10 cellular contexts compared by ENCODE assay signal in the genomic region with DNA sequence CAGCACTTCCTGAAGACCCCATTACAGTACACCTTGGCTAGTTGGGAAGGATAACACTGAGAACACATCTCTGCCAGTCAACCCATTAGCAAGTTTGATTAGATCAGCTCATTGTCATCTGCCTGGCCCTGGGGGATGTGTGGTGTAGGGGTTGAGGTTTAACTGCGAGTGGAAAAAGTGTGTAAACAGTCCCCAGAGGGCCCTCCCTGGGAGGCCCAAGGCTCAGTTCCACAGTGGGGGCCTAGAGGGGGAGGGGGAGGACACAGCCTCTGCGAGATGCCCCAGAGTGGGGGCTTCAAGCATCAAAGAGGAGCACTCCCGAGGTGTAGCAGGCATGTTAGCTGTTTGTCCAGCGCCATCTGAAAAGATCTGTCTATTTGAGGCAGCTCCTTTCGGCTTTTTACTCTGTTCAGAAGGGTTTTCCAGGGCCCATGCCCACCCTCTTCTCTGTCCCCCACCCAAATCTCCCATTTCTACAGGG. TPM values are rescaled to one million over a fixed set of nuclear protein-coding genes. Genes with fewer than 3 reads are reported as not detected.
DNase-seq lines count a peak whose midpoint lies in the region; ATAC-seq and TF ChIP-seq lines count a peak whose summit lies in the region.
"Had no signal": no experiment of that assay in that cellular context is flagged by ENCODE, and none has a peak within 500 bp of the region (broad histone marks: within the 10 kb centered on the region; RNA-seq: fewer than 3 reads in every experiment).

No MANE protein-coding gene starts in this region.

- no CpG with 5 or more reads among the region's 5 CpGs for WGBS in neuronal stem cell (ENCODE audit: extremely low coverage in 2 of 2, insufficient read length in 2 of 2, insufficient replicate concordance in 1 of 2), 2 donors
- 67 to 92% methylated on average over 5 of the region's 5 CpGs for WGBS in testis, 2 donors

- no peak overlapping the region for H3K4ac ChIP-seq in neuronal stem cell (ENCODE audit: low read length)

- H3K27ac ChIP-seq in KOPT-K1 (ENCODE audit: low read depth, low read length, poor library complexity, severe bottlenecking) (peak overlapping the region; percentile 93), neuronal stem cell (replicated peaks; ENCODE audit: low read length) (no peak overlapping the region), testis (no peak overlapping the region)

- peak overlapping the region; percentile 82 for H3K27ac Mint-ChIP-seq in activated T-helper 2 cell treated with anti-CD3 and anti-CD28 coated beads, Interferon-gamma antibody, Interleukin-2, Interleukin-4, amounts not matched to agents 10 μg/mL and 5 μg/mL and 100 μg/mL, durations not matched to agents 14 hours and 24 hours and 36 hours

- no peaks in the 10 kb centered on the region for H3K9me3 Mint-ChIP-seq in activated T-helper 2 cell treated with anti-CD3 and anti-CD28 coated beads, Interferon-gamma antibody, Interleukin-2, Interleukin-4, amounts not matched to agents 10 μg/mL and 5 μg/mL and 100 μg/mL, durations not matched to agents 14 hours and 24 hours and 36 hours

- H4K91ac ChIP-seq in neuronal stem cell (ENCODE audit: low read depth, low read length, poor library complexity) = no peak overlapping the region

- H3K36me3 Mint-ChIP-seq in activated T-helper 2 cell treated with anti-CD3 and anti-CD28 coated beads, Interferon-gamma antibody, Interleukin-2, Interleukin-4, amounts not matched to agents 10 μg/mL and 5 μg/mL and 100 μg/mL, durations not matched to agents 14 hours and 24 hours and 36 hours (ENCODE audit: low read depth) = no peaks in the 10 kb centered on the region

- no peaks in the 10 kb centered on the region for H3K27me3 Mint-ChIP-seq in activated T-helper 2 cell treated with anti-CD3 and anti-CD28 coated beads, Interferon-gamma antibody, Interleukin-2, Interleukin-4, amounts not matched to agents 10 μg/mL and 5 μg/mL and 100 μg/mL, durations not matched to agents 14 hours and 24 hours and 36 hours (ENCODE audit: low read depth)

- H3K4me2 ChIP-seq in neuronal stem cell (ENCODE audit: insufficient read depth, low read length, poor library complexity, severe bottlenecking) = no peak overlapping the region

- H3K4me1 ChIP-seq in neuronal stem cell (ENCODE audit: control insufficient read depth in 2 of 2, insufficient read depth in 1 of 2, low read depth in 1 of 2, low read length in 2 of 2) (peaks cover 7 to 20% of the 10 kb centered on the region in 2 donors), testis (peaks cover 26% of the 10 kb centered on the region)

- H3K9me3 ChIP-seq in KOPT-K1 (ENCODE audit: insufficient read depth, low read length, poor library complexity, severe bottlenecking) (no peaks in the 10 kb centered on the region), neuronal stem cell (replicated peaks in 1 of 2; ENCODE audit: control insufficient read depth in 2 of 2, insufficient read depth in 1 of 2, low read depth in 1 of 2, low read length in 2 of 2) (no peaks in the 10 kb centered on the region), testis (no peaks in the 10 kb centered on the region)
- H3K9me3 ChIP-seq: upper lobe of left lung had no signal

- peak; percentile 56 for DNase-seq in activated T-helper 2 cell treated with anti-CD3 and anti-CD28 coated beads, Interferon-gamma antibody, Interleukin-2, Interleukin-4, amounts not matched to agents 10 μg/mL and 5 μg/mL and 100 μg/mL, durations not matched to agents 14 hours and 24 hours and 36 hours (ENCODE audit: low spot score)
- DNase-seq in neuronal stem cell (ENCODE audit: low spot score) (no peak), cerebellar nuclear complex (lab: John Stamatoyannopoulos, UW) (no peak), testis (no peak), MV-4-11 (lab: John Stamatoyannopoulos, UW) (no peak), SK-N-DZ (ENCODE audit: low spot score) (no peak)

- H2BK12ac ChIP-seq in neuronal stem cell (ENCODE audit: low read length) = peak overlapping the region; percentile 36

- H3K27me3 ChIP-seq in neuronal stem cell (ENCODE audit: control insufficient read depth in 3 of 3, insufficient read depth in 3 of 3, low read depth in 1 of 3, low read length in 3 of 3) (no peaks in the 10 kb centered on the region), testis (no peaks in the 10 kb centered on the region)
- H3K27me3 ChIP-seq: upper lobe of left lung had no signal

- peak overlapping the region; percentile 44 for H2BK15ac ChIP-seq in neuronal stem cell (ENCODE audit: low read length)

- no peak overlapping the region for H2BK5ac ChIP-seq in neuronal stem cell (ENCODE audit: low read length)

- TF ChIP-seq POLR2A in testis (IDR thresholded peaks at IDR 0.05) = no peak

- peak overlapping the region; percentile 88 for H2AFZ ChIP-seq in neuronal stem cell (ENCODE audit: low read length)

- H2BK120ac ChIP-seq in neuronal stem cell (ENCODE audit: low read depth, low read length) = no peak overlapping the region

- peaks cover 2% of the 10 kb centered on the region for H3K79me1 ChIP-seq in neuronal stem cell (ENCODE audit: low read depth, low read length)

- H3K4me1 Mint-ChIP-seq in activated T-helper 2 cell treated with anti-CD3 and anti-CD28 coated beads, Interferon-gamma antibody, Interleukin-2, Interleukin-4, amounts not matched to agents 10 μg/mL and 5 μg/mL and 100 μg/mL, durations not matched to agents 14 hours and 24 hours and 36 hours (ENCODE audit: low read depth) = peaks cover 43% of the 10 kb centered on the region

- H3K36me3 ChIP-seq in KOPT-K1 (ENCODE audit: insufficient read depth, low read length) (no peaks in the 10 kb centered on the region), neuronal stem cell (replicated peaks in 1 of 2; ENCODE audit: control insufficient read depth in 2 of 2, insufficient read depth in 2 of 2, low read length in 2 of 2) (no peaks in the 10 kb centered on the region), testis (ENCODE audit: low read depth, missing control alignments) (no peaks in the 10 kb centered on the region)
- H3K36me3 ChIP-seq: upper lobe of left lung had no signal

- H3K18ac ChIP-seq in neuronal stem cell (ENCODE audit: low read length) = peak overlapping the region; percentile 55

- no peak overlapping the region for H2AK5ac ChIP-seq in neuronal stem cell (ENCODE audit: low read depth, low read length)

- H3K9ac ChIP-seq in neuronal stem cell (ENCODE audit: low read depth, low read length, poor library complexity) = no peak overlapping the region

- intact Hi-C loops in activated T-helper 2 cell treated with anti-CD3 and anti-CD28 coated beads, Interferon-gamma antibody, Interleukin-2, Interleukin-4, amounts not matched to agents 10 μg/mL and 5 μg/mL and 100 μg/mL, durations not matched to agents 14 hours and 24 hours and 36 hours (cut with micrococcal nuclease) = loop anchor here (1.0 kb wide), 1 partner anchor 28 kb away; the partner anchor contains the start of gene ING4
- intact Hi-C loops in testis (cut with DNase I; ENCODE audit: low total_unique reads) = no loop called here

- H3K14ac ChIP-seq in neuronal stem cell (ENCODE audit: low read length) = no peak overlapping the region

- no peak overlapping the region for H3K4me3 ChIP-seq in neuronal stem cell (ENCODE audit: low read length in 2 of 2)
- H3K4me3 ChIP-seq in testis = no peak overlapping the region

- H4K8ac ChIP-seq in neuronal stem cell (ENCODE audit: low read depth, low read length) = no peak overlapping the region

- peak overlapping the region; percentile 61 for H3K4me3 Mint-ChIP-seq in activated T-helper 2 cell treated with anti-CD3 and anti-CD28 coated beads, Interferon-gamma antibody, Interleukin-2, Interleukin-4, amounts not matched to agents 10 μg/mL and 5 μg/mL and 100 μg/mL, durations not matched to agents 14 hours and 24 hours and 36 hours (ENCODE audit: low read depth)

- peak; percentile 31 for ATAC-seq in GM18868 (IDR thresholded peaks at IDR 0.05; ENCODE audit: unreplicated experiment)

- H3K23ac ChIP-seq in neuronal stem cell (ENCODE audit: low read depth, low read length, poor library complexity) = no peak overlapping the region

- TF ChIP-seq CTCF in testis (IDR thresholded peaks at IDR 0.05) = no peak

RNA-seq across cellular contexts. Expression of gene LPAR5, which starts 0.3 kb away (rescaled TPM):
- 3.6 and 4.1 TPM in 2 replicates for total RNA-seq in activated T-helper 2 cell treated with anti-CD3 and anti-CD28 coated beads, Interferon-gamma antibody, Interleukin-2, Interleukin-4, amounts not matched to agents 10 μg/mL and 5 μg/mL and 100 μg/mL, durations not matched to agents 14 hours and 24 hours and 36 hours
- polyA plus RNA-seq in neuronal stem cell (2013, experiment 1 of 2) = 0.17 TPM
- 0.11 TPM for polyA plus RNA-seq in neuronal stem cell (2013, experiment 2 of 2)
- total RNA-seq in testis = 1 to 10 TPM; 1.5 to 2.4 TPM
- polyA plus RNA-seq in testis (ENCODE audit: insufficient read depth, low read depth, low replicate concordance) = 3.1 TPM
- 0.29 and 1.1 TPM in 2 replicates for polyA plus RNA-seq in SK-N-DZ (2014; cell fraction: cytosol; rRNA removed)
- 0.17 TPM in 1 of 2 replicates, not detected in the other for polyA plus RNA-seq in SK-N-DZ (2014; cell fraction: nucleus; rRNA removed)
- total RNA-seq: fibroblast of lung had no signal

RNA-seq across cellular contexts. Expression of gene ACRBP, which starts 11.8 kb away (rescaled TPM):
- 1.2 and 1.5 TPM in 2 replicates for total RNA-seq in activated T-helper 2 cell treated with anti-CD3 and anti-CD28 coated beads, Interferon-gamma antibody, Interleukin-2, Interleukin-4, amounts not matched to agents 10 μg/mL and 5 μg/mL and 100 μg/mL, durations not matched to agents 14 hours and 24 hours and 36 hours
- polyA plus RNA-seq in neuronal stem cell (2013, experiment 1 of 2) = 3.4 TPM
- 2.5 TPM for polyA plus RNA-seq in neuronal stem cell (2013, experiment 2 of 2)
- 100 to 1,000 TPM; 172 to 241 TPM for total RNA-seq in testis
- 715 TPM for polyA plus RNA-seq in testis (ENCODE audit: insufficient read depth, low read depth, low replicate concordance)
- 2.4 and 2.7 TPM in 2 replicates for polyA plus RNA-seq in SK-N-DZ (2014; cell fraction: cytosol; rRNA removed)
- polyA plus RNA-seq in SK-N-DZ (2014; cell fraction: nucleus; rRNA removed) = 7.0 and 22.6 TPM in 2 replicates

RNA-seq across cellular contexts. Expression of gene ING4, which starts 27.5 kb away (rescaled TPM):
- total RNA-seq in activated T-helper 2 cell treated with anti-CD3 and anti-CD28 coated beads, Interferon-gamma antibody, Interleukin-2, Interleukin-4, amounts not matched to agents 10 μg/mL and 5 μg/mL and 100 μg/mL, durations not matched to agents 14 hours and 24 hours and 36 hours = 18.5 and 19.1 TPM in 2 replicates
- polyA plus RNA-seq in neuronal stem cell (2013, experiment 1 of 2) = 81.5 TPM
- polyA plus RNA-seq in neuronal stem cell (2013, experiment 2 of 2) = 78.5 TPM
- total RNA-seq in testis = 10 to 100 TPM; 58.3 to 63.0 TPM
- polyA plus RNA-seq in testis (ENCODE audit: insufficient read depth, low read depth, low replicate concordance) = 48.1 TPM
- polyA plus RNA-seq in SK-N-DZ (2014; cell fraction: cytosol; rRNA removed) = 121 and 129 TPM in 2 replicates
- polyA plus RNA-seq in SK-N-DZ (2014; cell fraction: nucleus; rRNA removed) = 381 and 391 TPM in 2 replicates

RNA-seq across cellular contexts. Expression of gene CHD4, which starts 28.2 kb away (rescaled TPM):
- total RNA-seq in activated T-helper 2 cell treated with anti-CD3 and anti-CD28 coated beads, Interferon-gamma antibody, Interleukin-2, Interleukin-4, amounts not matched to agents 10 μg/mL and 5 μg/mL and 100 μg/mL, durations not matched to agents 14 hours and 24 hours and 36 hours = 343 and 351 TPM in 2 replicates
- polyA plus RNA-seq in neuronal stem cell (2013, experiment 1 of 2) = 187 TPM
- 185 TPM for polyA plus RNA-seq in neuronal stem cell (2013, experiment 2 of 2)
- total RNA-seq in testis = 100 to 1,000 TPM; 314 to 328 TPM
- polyA plus RNA-seq in testis (ENCODE audit: insufficient read depth, low read depth, low replicate concordance) = 160 TPM
- polyA plus RNA-seq in SK-N-DZ (2014; cell fraction: cytosol; rRNA removed) = 266 and 275 TPM in 2 replicates
- polyA plus RNA-seq in SK-N-DZ (2014; cell fraction: nucleus; rRNA removed) = 459 and 474 TPM in 2 replicates

RNA-seq across cellular contexts. Expression of gene ZNF384, which starts 53.8 kb away (rescaled TPM):
- 73.7 and 75.4 TPM in 2 replicates for total RNA-seq in activated T-helper 2 cell treated with anti-CD3 and anti-CD28 coated beads, Interferon-gamma antibody, Interleukin-2, Interleukin-4, amounts not matched to agents 10 μg/mL and 5 μg/mL and 100 μg/mL, durations not matched to agents 14 hours and 24 hours and 36 hours
- polyA plus RNA-seq in neuronal stem cell (2013, experiment 1 of 2) = 57.1 TPM
- 53.1 TPM for polyA plus RNA-seq in neuronal stem cell (2013, experiment 2 of 2)
- 10 to 100 TPM; 78.5 to 85.1 TPM for total RNA-seq in testis
- polyA plus RNA-seq in testis (ENCODE audit: insufficient read depth, low read depth, low replicate concordance) = 94.9 TPM
- 53.1 and 59.3 TPM in 2 replicates for polyA plus RNA-seq in SK-N-DZ (2014; cell fraction: cytosol; rRNA removed)
- 127 and 189 TPM in 2 replicates for polyA plus RNA-seq in SK-N-DZ (2014; cell fraction: nucleus; rRNA removed)

Comparison
In these comparisons a context has a peak if more than half of its experiments do, and no peak if none do; other contexts are left out.
1. RNA of gene ACRBP, which starts 11.8 kb away (total RNA-seq): 172 to 241 TPM in testis; 1.2 to 1.5 TPM in activated T-helper 2 cell treated with anti-CD3 and anti-CD28 coated beads, Interferon-gamma antibody, Interleukin-2, Interleukin-4, amounts not matched to agents 10 μg/mL and 5 μg/mL and 100 μg/mL, durations not matched to agents 14 hours and 24 hours and 36 hours; every median in the first group is over 10 times any median in the second.